10 cellular contexts compared by ENCODE assay signal in the genomic region with DNA sequence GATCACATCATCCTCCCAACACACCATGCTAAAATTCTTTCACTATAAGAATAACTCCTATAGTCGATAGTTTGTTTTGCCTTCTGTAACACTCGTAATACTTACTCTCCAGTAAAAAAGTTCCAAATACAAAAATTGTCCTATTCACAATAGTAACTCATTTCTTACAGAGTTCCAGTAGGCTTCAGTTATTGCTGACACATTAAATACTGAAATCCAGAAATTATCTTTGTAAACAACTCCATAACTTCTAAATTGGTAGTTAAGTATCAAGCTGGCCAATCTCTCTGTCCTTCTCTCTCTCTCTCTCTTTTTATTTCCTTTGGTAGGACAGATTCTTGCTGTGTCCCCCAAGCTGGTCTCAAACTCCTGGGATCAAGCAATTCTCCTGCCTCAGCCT. TPM values are rescaled to one million over a fixed set of nuclear protein-coding genes. Genes with fewer than 3 reads are reported as not detected.
"Had no signal": no experiment of that assay in that cellular context is flagged by ENCODE, and none has a peak within 500 bp of the region (broad histone marks: within the 10 kb centered on the region; RNA-seq: fewer than 3 reads in every experiment).

No MANE protein-coding gene starts in this region.

- H2AFZ ChIP-seq: GM23338 had no signal

- H3K9me3 Mint-ChIP-seq: GM23338, HFFc6 had no signal

- H3K4me3 ChIP-seq: GM23338, HAP-1 had no signal

- H3K27ac ChIP-seq: KMS-11 had no signal

- H3K4me2 ChIP-seq: GM23338, KMS-11 had no signal

- H3K9me3 ChIP-seq: HAP-1 had no signal

- H3K9ac ChIP-seq: KMS-11 had no signal

- DNase-seq: H7, HFFc6, Karpas-422, KBM-7 had no signal

- ATAC-seq: GM23338, HCT116 had no signal

- H3K4me3 Mint-ChIP-seq: GM23338, HFFc6 had no signal

- H3K36me3 ChIP-seq: HAP-1 had no signal

- H3K27ac Mint-ChIP-seq: GM23338, HFFc6 had no signal

- FAIRE-seq: HTR-8/SVneo had no signal

RNA-seq across cellular contexts. Expression of a gene that starts 49.6 kb away (rescaled TPM):
- total RNA-seq: HFFc6, HT-29 had no signal
